Comparison of ENCODE assay signal across 1 cellular context in the genomic region with DNA sequence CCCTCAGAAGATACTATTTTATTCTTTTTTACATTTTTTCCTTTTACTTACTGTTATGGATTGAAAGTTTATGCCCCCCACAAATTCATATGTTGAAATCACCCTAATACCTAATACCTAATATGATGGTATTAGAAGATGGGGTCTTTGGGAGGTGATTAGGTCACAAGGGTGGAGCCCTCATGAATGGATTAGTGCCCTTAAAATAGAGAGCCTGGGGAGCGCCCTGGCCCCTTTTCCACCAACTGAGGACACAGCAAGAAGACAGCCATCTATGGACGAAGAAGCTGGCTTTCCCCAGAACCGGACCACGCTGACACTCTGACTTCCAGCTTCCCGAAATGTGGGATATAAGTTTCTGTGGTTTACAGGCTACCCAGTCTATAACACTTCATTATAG.
TF ChIP-seq lines count a peak whose summit lies in the region.

No MANE protein-coding gene starts in this region.

TF ChIP-seq in IMR-90, 13 proteins besides CTCF, POLR2A, EP300 and RAD21:
- TF ChIP-seq CEBPB (IDR thresholded peaks at IDR 0.05; ENCODE audit: low read depth, low read length) (no peak), SMC3 (IDR thresholded peaks at IDR 0.05; ENCODE audit: low read depth, low read length) (no peak), MXI1 (IDR thresholded peaks at IDR 0.05; ENCODE audit: borderline replicate concordance, low read depth, low read length) (no peak), CHD1 (IDR thresholded peaks at IDR 0.05; ENCODE audit: low read depth, low read length) (no peak), BHLHE40 (IDR thresholded peaks at IDR 0.05; ENCODE audit: low read depth, low read length) (no peak), NFE2L2 (IDR thresholded peaks at IDR 0.05; ENCODE audit: low read depth, low read length) (no peak), FOS (IDR thresholded peaks at IDR 0.05; ENCODE audit: low read depth, low read length) (no peak), RCOR1 (IDR thresholded peaks at IDR 0.05; ENCODE audit: insufficient replicate concordance, low read length) (no peak), MAZ (IDR thresholded peaks at IDR 0.05; ENCODE audit: borderline replicate concordance, low read depth, low read length) (no peak), RFX5 (IDR thresholded peaks at IDR 0.05; ENCODE audit: low read depth, low read length) (no peak), MAFK (IDR thresholded peaks at IDR 0.05; ENCODE audit: low read depth, low read length) (no peak)
- TF ChIP-seq, protein P1, sequence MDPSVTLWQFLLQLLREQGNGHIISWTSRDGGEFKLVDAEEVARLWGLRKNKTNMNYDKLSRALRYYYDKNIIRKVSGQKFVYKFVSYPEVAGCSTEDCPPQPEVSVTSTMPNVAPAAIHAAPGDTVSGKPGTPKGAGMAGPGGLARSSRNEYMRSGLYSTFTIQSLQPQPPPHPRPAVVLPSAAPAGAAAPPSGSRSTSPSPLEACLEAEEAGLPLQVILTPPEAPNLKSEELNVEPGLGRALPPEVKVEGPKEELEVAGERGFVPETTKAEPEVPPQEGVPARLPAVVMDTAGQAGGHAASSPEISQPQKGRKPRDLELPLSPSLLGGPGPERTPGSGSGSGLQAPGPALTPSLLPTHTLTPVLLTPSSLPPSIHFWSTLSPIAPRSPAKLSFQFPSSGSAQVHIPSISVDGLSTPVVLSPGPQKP (IDR thresholded peaks at IDR 0.05; ENCODE audit: borderline replicate concordance, low read depth, low read length) = no peak
- TF ChIP-seq, protein P2, sequence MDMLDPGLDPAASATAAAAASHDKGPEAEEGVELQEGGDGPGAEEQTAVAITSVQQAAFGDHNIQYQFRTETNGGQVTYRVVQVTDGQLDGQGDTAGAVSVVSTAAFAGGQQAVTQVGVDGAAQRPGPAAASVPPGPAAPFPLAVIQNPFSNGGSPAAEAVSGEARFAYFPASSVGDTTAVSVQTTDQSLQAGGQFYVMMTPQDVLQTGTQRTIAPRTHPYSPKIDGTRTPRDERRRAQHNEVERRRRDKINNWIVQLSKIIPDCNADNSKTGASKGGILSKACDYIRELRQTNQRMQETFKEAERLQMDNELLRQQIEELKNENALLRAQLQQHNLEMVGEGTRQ (IDR thresholded peaks at IDR 0.05; ENCODE audit: low read depth, low read length) = no peak
